In the genomic region with DNA sequence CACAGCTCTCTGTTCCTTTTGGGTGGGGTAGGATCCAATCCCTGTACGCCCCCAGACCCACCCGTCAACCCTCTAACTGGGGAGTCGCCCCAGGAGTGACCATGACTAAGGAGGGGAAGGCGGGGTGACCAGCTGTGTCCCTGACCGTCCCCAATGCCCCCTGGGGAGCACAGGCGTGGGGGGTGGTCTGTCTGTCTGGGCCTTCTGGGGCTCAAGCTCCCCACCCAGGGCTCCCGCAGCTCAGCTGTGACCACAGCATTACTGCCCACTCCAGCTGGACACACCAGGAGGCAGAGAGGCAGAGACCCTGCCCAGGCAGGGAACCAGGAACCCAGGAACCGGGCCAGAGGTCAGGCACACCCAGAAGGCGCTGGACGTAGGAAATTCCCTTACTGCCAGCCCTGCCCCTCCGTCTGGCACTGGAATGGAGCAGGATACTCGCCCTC, we compare ENCODE assay signal across 8 cellular contexts. TPM values are rescaled to one million over a fixed set of nuclear protein-coding genes. Genes with fewer than 3 reads are reported as not detected.
DNase-seq lines count a peak whose midpoint lies in the region; ATAC-seq, FAIRE-seq and TF ChIP-seq lines count a peak whose summit lies in the region.

No MANE protein-coding gene starts in this region.

- peak overlapping the region; percentile 97 for H3K4me2 ChIP-seq in skeletal muscle satellite cell (ENCODE audit: low read length)

- 28 to 33% methylated on average over 12 of the region's 12 CpGs for WGBS in heart right ventricle, 2 donors

- H3K4me1 ChIP-seq in heart right ventricle (peaks cover 43 to 84% (median 72%) of the 10 kb centered on the region in 9 donors), skeletal muscle satellite cell (ENCODE audit: control insufficient read depth, insufficient read depth, low read length) (peaks cover 73% of the 10 kb centered on the region)

- no peak for TF ChIP-seq POLR2A in GM12891 (IDR thresholded peaks at IDR 0.05; ENCODE audit: low read depth, low read length)

- TF ChIP-seq CTCF in WI38 (IDR thresholded peaks at IDR 0.05; ENCODE audit: low read depth, low read length) = no peak
- TF ChIP-seq CTCF in heart right ventricle (IDR thresholded peaks at IDR 0.05) = no peak

- H3K9me3 ChIP-seq in heart right ventricle = no peaks in the 10 kb centered on the region
- no peaks in the 10 kb centered on the region for H3K9me3 ChIP-seq in skeletal muscle satellite cell (replicated peaks; ENCODE audit: low read length)

- intact Hi-C loops in heart right ventricle (cut with DNase I) = no loop called here

- peak overlapping the region; percentile 90 for H3K9ac ChIP-seq in skeletal muscle satellite cell (ENCODE audit: low read depth, low read length)

- peaks cover 0 to 12% (median 0%) of the 10 kb centered on the region in 9 donors for H3K36me3 ChIP-seq in heart right ventricle
- H3K36me3 ChIP-seq in skeletal muscle satellite cell (ENCODE audit: insufficient read depth, low read length) = peaks cover 42% of the 10 kb centered on the region

- no peaks in the 10 kb centered on the region for H3K27me3 ChIP-seq in heart right ventricle
- H3K27me3 ChIP-seq in skeletal muscle satellite cell (ENCODE audit: control insufficient read depth, insufficient read depth, low read length) = no peaks in the 10 kb centered on the region

- DNase-seq in GM12891 (ENCODE audit: insufficient read length, low spot score) (no peak), heart right ventricle (peak in 1 of 2 donors; percentile 27), DMS79 (lab: John Stamatoyannopoulos, UW) (no peak), H4 (ENCODE audit: low spot score) (no peak)

- H3K4me3 ChIP-seq in WI38 (ENCODE audit: low read depth, low read length) (peak overlapping the region; percentile 90), heart right ventricle (peak overlapping the region; percentile 84 to 99 (median 94)), skeletal muscle satellite cell (ENCODE audit: low read length) (peak overlapping the region; percentile 95)

- FAIRE-seq in GM12891 (lab: Jason Lieb, UNC) = peak; percentile 38

- peak overlapping the region; percentile 56 to 94 (median 90) for H3K27ac ChIP-seq in heart right ventricle

- ATAC-seq in heart right ventricle (no peak), GM21526 (IDR thresholded peaks at IDR 0.05; ENCODE audit: low FRiP score, unreplicated experiment) (no peak), HG03460 (IDR thresholded peaks at IDR 0.05; ENCODE audit: unreplicated experiment) (no peak)

TF ChIP-seq in GM12891, 5 proteins besides CTCF, POLR2A, EP300 and RAD21:
- no peak for TF ChIP-seq PAX5 (IDR thresholded peaks at IDR 0.05; ENCODE audit: insufficient read depth, low read length, severe bottlenecking)
- no peak for TF ChIP-seq SPI1 (IDR thresholded peaks at IDR 0.05; ENCODE audit: low read depth, low read length)
- TF ChIP-seq TAF1 (IDR thresholded peaks at IDR 0.05; ENCODE audit: low read depth, low read length) = no peak
- no peak for TF ChIP-seq POU2F2 (IDR thresholded peaks at IDR 0.05; ENCODE audit: low read depth, low read length)
- TF ChIP-seq POLR2AphosphoS5 (IDR thresholded peaks at IDR 0.05; ENCODE audit: low read depth, low read length) = no peak

RNA-seq across cellular contexts. Expression of a gene that starts 0.9 kb away (rescaled TPM):
- 15.6 TPM for polyA plus RNA-seq in GM12891 (2012; ENCODE audit: low read depth, missing spikeins)
- total RNA-seq in heart right ventricle = 10 to 100 TPM; 22.5 to 40.1 (median 27.7) TPM
- polyA plus RNA-seq in heart right ventricle = 10 to 100 TPM; 27.0 to 73.8 TPM
- total RNA-seq in skeletal muscle satellite cell (2012; rRNA removed) = 52.5 and 54.0 TPM in 2 replicates
- 13.0 and 16.3 TPM in 2 replicates for total RNA-seq in H4 (2014; rRNA removed; shearing (Covaris generic))

RNA-seq across cellular contexts. Expression of a gene that starts 33.7 kb away (rescaled TPM):
- 0.21 TPM for polyA plus RNA-seq in GM12891 (2012; ENCODE audit: low read depth, missing spikeins)
- total RNA-seq in heart right ventricle = 100 to 1,000 TPM; 159 to 295 (median 195) TPM
- polyA plus RNA-seq in heart right ventricle = 100 to 1,000 TPM in 1 of 2 donors, 10 to 100 TPM in 1; 74.6 to 220 TPM
- 1.0 and 2.8 TPM in 2 replicates for total RNA-seq in skeletal muscle satellite cell (2012; rRNA removed)
- 3.7 and 4.0 TPM in 2 replicates for total RNA-seq in H4 (2014; rRNA removed; shearing (Covaris generic))

Comparison
In these comparisons a context has a peak if more than half of its experiments do, and no peak if none do; other contexts are left out.
1. RNA of a gene that starts 33.7 kb away (total RNA-seq): 159 to 295 TPM in heart right ventricle; 3.7 to 4.0 TPM in H4; every median in the first group is over 10 times any median in the second.
2. Peak in every context shown above with its lines, with median percentiles within 50 percentile points of each other: H3K4me3 ChIP-seq.